ENCODE assay signal across 25 cellular contexts in genomic region chrX:40240844-40241243, GRCh38.
"Had no signal": no experiment of that assay in that cellular context is flagged by ENCODE, and none has a peak within 500 bp of the region (broad histone marks: within the 10 kb centered on the region; RNA-seq: fewer than 3 reads in every experiment).

No MANE protein-coding gene starts in this region.

- H3K4me3 ChIP-seq: ascending aorta, gastroesophageal sphincter, left lung, lung, right atrium auricular region, smooth muscle cell, stomach, thyroid gland, upper lobe of left lung had no signal

- H3K27ac ChIP-seq: ascending aorta, brain microvascular endothelial cell, gastroesophageal sphincter, left lung, right atrium auricular region, stomach, thyroid gland, upper lobe of left lung, VCaP had no signal

- H3K4me1 ChIP-seq: ascending aorta, gastroesophageal sphincter, left lung, right atrium auricular region had no signal

- H3K9me3 ChIP-seq: ascending aorta, gastroesophageal sphincter, left lung, thyroid gland, upper lobe of left lung had no signal

- DNase-seq: activated CD4-positive, alpha-beta T cell treated with anti-CD3 and anti-CD28 coated beads for 4 hours; activated CD4-positive, alpha-beta T cell treated with anti-CD3 and anti-CD28 coated beads, Interleukin-2, amount 50 U/mL, for 4 hours; activated CD8-positive, alpha-beta memory T cell treated with anti-CD3 and anti-CD28 coated beads, Interleukin-2, amount 50 U/mL, for 4 hours; activated gamma-delta T cell; activated naive CD4-positive, alpha-beta T cell treated with anti-CD3 and anti-CD28 coated beads, Interleukin-2, amount 10 ng/mL, durations not matched to agents 7 days and 5 days; activated naive CD8-positive, alpha-beta T cell treated with anti-CD3 and anti-CD28 coated beads, Interleukin-2, amount 10 ng/mL, durations not matched to agents 7 days and 5 days; activated T-cell treated with anti-CD3 and anti-CD28 coated beads, Interleukin-2, amount 50 U/mL, for 24 hours; brain microvascular endothelial cell; cortex of kidney; head of caudate nucleus; hypothalamus; left lung; mesendoderm; natural killer cell; stimulated activated CD4-positive, alpha-beta T cell treated with anti-CD3 and anti-CD28 coated beads, Interleukin-1b, Interleukin-23, amount 100 ng/mL, for 48 hours; stimulated activated naive B cell treated with anti-CD40 and anti-IgM and Interleukin-4, amounts not matched to agents 10 μg/mL and 1 μg/mL and 100 μg/mL, for 72 hours; stomach; thyroid gland; upper lobe of left lung had no signal

- H3K36me3 ChIP-seq: ascending aorta, brain microvascular endothelial cell, gastroesophageal sphincter, left lung, right atrium auricular region, stomach, thyroid gland, upper lobe of left lung had no signal

- ATAC-seq: gastroesophageal sphincter; left lung; natural killer cell; stimulated activated naive B cell treated with anti-CD40 and anti-IgM and Interleukin-4, amounts not matched to agents 10 μg/mL and 1 μg/mL and 100 μg/mL, for 72 hours had no signal

- H3K27me3 ChIP-seq: ascending aorta, brain microvascular endothelial cell, gastroesophageal sphincter, left lung, right atrium auricular region, stomach, thyroid gland, upper lobe of left lung had no signal
